In the genomic region with DNA sequence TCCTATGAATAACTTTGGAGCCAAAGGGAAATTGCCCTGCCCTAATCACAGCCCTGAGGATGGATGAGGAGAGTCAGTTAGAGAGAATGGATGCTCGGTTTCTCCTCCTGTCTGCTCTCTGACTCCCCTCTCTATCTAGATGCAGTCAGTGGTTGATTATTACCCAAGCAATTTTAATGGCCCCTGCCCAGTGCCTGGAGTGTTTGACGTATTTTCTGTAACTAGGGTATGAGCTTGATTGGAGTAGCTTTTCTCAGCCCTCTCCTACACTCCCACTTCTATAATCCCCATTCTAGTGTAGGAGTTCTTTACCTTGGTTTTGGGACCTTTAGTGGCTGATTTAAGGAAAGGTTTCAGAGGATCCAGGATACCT, we compare ENCODE assay signal across 15 cellular contexts.
"Had no signal": no experiment of that assay in that cellular context is flagged by ENCODE, and none has a peak within 500 bp of the region (broad histone marks: within the 10 kb centered on the region; RNA-seq: fewer than 3 reads in every experiment).

No MANE protein-coding gene starts in this region.

- H3K27ac ChIP-seq: coronary artery, gastroesophageal sphincter, right atrium auricular region, transverse colon had no signal

- H3K4me1 ChIP-seq: gastroesophageal sphincter, right atrium auricular region, transverse colon had no signal

- H3K4me3 ChIP-seq: coronary artery, gastroesophageal sphincter, right atrium auricular region, transverse colon had no signal

- H3K9me3 ChIP-seq: gastroesophageal sphincter, right atrium auricular region, transverse colon had no signal

- H3K27me3 ChIP-seq: right atrium auricular region, transverse colon had no signal

- H3K36me3 ChIP-seq: gastroesophageal sphincter, right atrium auricular region, transverse colon had no signal

- ATAC-seq: activated naive CD8-positive, alpha-beta T cell treated with anti-CD3 and anti-CD28 coated beads, Interleukin-2, amount 50 U/mL, for 24 hours; gastroesophageal sphincter; stimulated activated memory B cell treated with anti-CD40 and anti-IgM and Interleukin-4, amounts not matched to agents 10 μg/mL and 1 μg/mL and 100 μg/mL, for 72 hours had no signal

- DNase-seq: activated CD4-positive, alpha-beta memory T cell treated with anti-CD3 and anti-CD28 coated beads, Interleukin-2, amount 10 ng/mL, durations not matched to agents 7 days and 5 days; activated CD4-positive, alpha-beta T cell treated with anti-CD3 and anti-CD28 coated beads for 1 hour; activated naive CD4-positive, alpha-beta T cell; activated naive CD8-positive, alpha-beta T cell treated with anti-CD3 and anti-CD28 coated beads, Interleukin-2, amount 50 U/mL, for 24 hours; central memory CD4-positive, alpha-beta T cell; effector CD4-positive, alpha-beta T cell; kidney; midbrain; naive B cell; T1000; transverse colon had no signal
